ENCODE assay signal across 9 cellular contexts in genomic region chr9:14238518-14238917, GRCh38.
A peak's percentile ranks its signal among the peaks of the same experiment; 100 is the strongest.
DNase-seq lines count a peak whose midpoint lies in the region; ATAC-seq, FAIRE-seq and TF ChIP-seq lines count a peak whose summit lies in the region.
"Had no signal": no experiment of that assay in that cellular context is flagged by ENCODE, and none has a peak within 500 bp of the region (broad histone marks: within the 10 kb centered on the region; RNA-seq: fewer than 3 reads in every experiment).

No MANE protein-coding gene starts in this region.

- H3K36me3 ChIP-seq in ACC112 (ENCODE audit: insufficient read depth, low read length): no peaks in the 10 kb centered on the region
- peaks cover 0 to 2% of the 10 kb centered on the region in 2 experiments for H3K36me3 ChIP-seq in endothelial cell of umbilical vein (ENCODE audit: control insufficient read depth in 2 of 2, extremely low read depth in 1 of 2, insufficient read depth in 2 of 2, low read length in 2 of 2)
- no peaks in the 10 kb centered on the region for H3K36me3 ChIP-seq in mesendoderm (ENCODE audit: control insufficient read depth, insufficient read depth, low read length)

- no CpG with 5 or more reads among the region's 4 CpGs for WGBS in mesendoderm (ENCODE audit: extremely low coverage, insufficient coverage, low lambda C conversion rate)

- peak overlapping the region; percentile 52 for H2BK5ac ChIP-seq in mesendoderm (ENCODE audit: low read length)

- H2AFZ ChIP-seq in ACC112 (ENCODE audit: low read length, unreplicated experiment) (no peak overlapping the region), endothelial cell of umbilical vein (ENCODE audit: low read depth, low read length) (no peak overlapping the region)

- H4K20me1 ChIP-seq in endothelial cell of umbilical vein (replicated peaks; ENCODE audit: control insufficient read depth, extremely low read depth, insufficient read depth, low read length): no peaks in the 10 kb centered on the region

- H3K9me3 ChIP-seq in endothelial cell of umbilical vein (replicated peaks; ENCODE audit: control insufficient read depth, insufficient read depth, low read length): no peaks in the 10 kb centered on the region

- peak; percentile 85 for TF ChIP-seq POLR2A in endothelial cell of umbilical vein (IDR thresholded peaks at IDR 0.05; ENCODE audit: low read depth, low read length)

- H3K23ac ChIP-seq in mesendoderm (ENCODE audit: low read length): no peak overlapping the region

- POLR2A ChIA-PET in endothelial cell of umbilical vein (lab: Charles Lee): interaction anchor here (0.6 to 0.8 kb wide), 4 partner anchors 33 to 80 kb away, joined by 3 to 7 read pairs (median 6); partner anchors contain the start of gene NFIB
- POLR2A ChIA-PET in activated CD8-positive, alpha-beta T cell treated with anti-CD3 and anti-CD28 coated beads, Interleukin-2, amount 10 ng/mL, durations not matched to agents 7 days and 5 days (lab: Charles Lee): no interaction called here

- BruUV-seq in endothelial cell of umbilical vein (replicated peaks; lab: Mats Ljungman, UMichigan): no TSS peak

- H3K4me1 Mint-ChIP-seq in activated CD8-positive, alpha-beta T cell treated with anti-CD3 and anti-CD28 coated beads, Interleukin-2, amount 10 ng/mL, durations not matched to agents 7 days and 5 days (ENCODE audit: low read depth): no peaks in the 10 kb centered on the region

- H3K56ac ChIP-seq in mesendoderm (ENCODE audit: low read length): peak overlapping the region; percentile 63

- no peak for ATAC-seq in activated CD8-positive, alpha-beta T cell treated with anti-CD3 and anti-CD28 coated beads, Interleukin-2, amount 10 ng/mL, durations not matched to agents 7 days and 5 days
- ATAC-seq in GM18858 (IDR thresholded peaks at IDR 0.05; ENCODE audit: unreplicated experiment): no peak
- ATAC-seq: GM12878 had no signal

- peak; percentile 77 for FAIRE-seq in endothelial cell of umbilical vein (lab: Jason Lieb, UNC)
- FAIRE-seq: GM12878 had no signal

- H4K5ac ChIP-seq in mesendoderm (ENCODE audit: low read length): no peak overlapping the region

- H3K4me3 Mint-ChIP-seq in activated CD8-positive, alpha-beta T cell treated with anti-CD3 and anti-CD28 coated beads, Interleukin-2, amount 10 ng/mL, durations not matched to agents 7 days and 5 days: no peak overlapping the region

- no peak overlapping the region for H3K4ac ChIP-seq in mesendoderm (ENCODE audit: low read depth, low read length)

- H3K27me3 ChIP-seq in ACC112 (ENCODE audit: insufficient read depth, low read length) (no peaks in the 10 kb centered on the region), endothelial cell of umbilical vein (ENCODE audit: control insufficient read depth in 2 of 2, insufficient read depth in 2 of 2, low read length in 2 of 2) (no peaks in the 10 kb centered on the region), mesendoderm (ENCODE audit: insufficient read depth, low read length, poor library complexity) (no peaks in the 10 kb centered on the region)

- H3K4me3 ChIP-seq in ACC112 (ENCODE audit: low read depth, low read length) (peak overlapping the region; percentile 42; the same call in 1 of the 2 replicates), endothelial cell of umbilical vein (replicated peaks in 1 of 3; ENCODE audit: insufficient read depth in 1 of 3, low read depth in 1 of 3, low read length in 3 of 3) (peak overlapping the region in 1 of 3 experiments; percentile 44), mesendoderm (ENCODE audit: low read length) (no peak overlapping the region)
- H3K4me3 ChIP-seq: GM12878 had no signal

- CTCF ChIA-PET in endothelial cell of umbilical vein (lab: Charles Lee): interaction anchor here (0.6 to 2.5 kb wide), 8 partner anchors 17 to 1204 kb away, joined by 3 to 9 read pairs (median 4); no protein-coding TSS in a partner anchor
- CTCF ChIA-PET in activated CD8-positive, alpha-beta T cell treated with anti-CD3 and anti-CD28 coated beads, Interleukin-2, amount 10 ng/mL, durations not matched to agents 7 days and 5 days (lab: Charles Lee): no interaction called here

- H3K36me3 Mint-ChIP-seq in activated CD8-positive, alpha-beta T cell treated with anti-CD3 and anti-CD28 coated beads, Interleukin-2, amount 10 ng/mL, durations not matched to agents 7 days and 5 days (ENCODE audit: low read depth): no peaks in the 10 kb centered on the region

- H3K9me1 ChIP-seq in endothelial cell of umbilical vein (replicated peaks; ENCODE audit: control insufficient read depth, extremely low read depth, insufficient read depth, low read length): no peaks in the 10 kb centered on the region

- intact Hi-C loops in endothelial cell of umbilical vein (cut with micrococcal nuclease): loop anchor here (1.0 to 10.0 kb wide), 6 partner anchors 45 to 884 kb away; partner anchors contain the start of gene NFIB

- H2BK15ac ChIP-seq in mesendoderm (replicated peaks; ENCODE audit: low read depth): no peak overlapping the region

- no peak for TF ChIP-seq CTCF in endothelial cell of umbilical vein (IDR thresholded peaks at IDR 0.05; ENCODE audit: extremely low read depth in 1 of 2, insufficient read depth in 1 of 2, low read depth in 1 of 2, low read length in 2 of 2)

- H3K9me3 Mint-ChIP-seq in activated CD8-positive, alpha-beta T cell treated with anti-CD3 and anti-CD28 coated beads, Interleukin-2, amount 10 ng/mL, durations not matched to agents 7 days and 5 days (ENCODE audit: insufficient read depth): no peaks in the 10 kb centered on the region

- H2BK120ac ChIP-seq in mesendoderm (ENCODE audit: low read depth, low read length): no peak overlapping the region

- peaks cover 74% of the 10 kb centered on the region for H3K4me1 ChIP-seq in ACC112 (ENCODE audit: control insufficient read depth, insufficient read depth, low read length, unreplicated experiment)
- H3K4me1 ChIP-seq in endothelial cell of umbilical vein (ENCODE audit: control insufficient read depth, extremely low read depth, insufficient read depth, low read length): peaks cover 71% of the 10 kb centered on the region
- H3K4me1 ChIP-seq in mesendoderm (ENCODE audit: control insufficient read depth, low read depth, low read length): peaks cover 19% of the 10 kb centered on the region

- peaks cover 1% of the 10 kb centered on the region for H3K79me1 ChIP-seq in mesendoderm (ENCODE audit: low read length)

- peak; percentile 93 for DNase-seq in NCI-H226
- DNase-seq in endothelial cell of umbilical vein (ENCODE audit: low read depth, low spot score): peak; percentile 98
- peak; percentile 95 for DNase-seq in mesendoderm
- DNase-seq in activated CD8-positive, alpha-beta T cell treated with anti-CD3 and anti-CD28 coated beads, Interleukin-2, amount 10 ng/mL, durations not matched to agents 7 days and 5 days: no peak
- no peak for DNase-seq in activated CD4-positive, alpha-beta T cell treated with anti-CD3 and anti-CD28 coated beads, Interleukin-2, amount 50 U/mL, for 4 hours
- no peak for DNase-seq in NCI-H1105 treated with DMSO at 0.1 percent for 48 hours (lab: John Stamatoyannopoulos, UW)

- peak overlapping the region; percentile 88 for H3K4me2 ChIP-seq in endothelial cell of umbilical vein (ENCODE audit: insufficient read depth, low read length)
- H3K4me2 ChIP-seq in mesendoderm (ENCODE audit: low read length): no peak overlapping the region

- no peak overlapping the region for H3K27ac Mint-ChIP-seq in activated CD8-positive, alpha-beta T cell treated with anti-CD3 and anti-CD28 coated beads, Interleukin-2, amount 10 ng/mL, durations not matched to agents 7 days and 5 days

- no peak overlapping the region for H4K8ac ChIP-seq in mesendoderm (ENCODE audit: low read depth, low read length)

- peak overlapping the region; percentile 24 for H3K18ac ChIP-seq in mesendoderm (ENCODE audit: low read length)

- H3K9ac ChIP-seq in endothelial cell of umbilical vein (replicated peaks; ENCODE audit: extremely low read depth, insufficient read depth, low read length) (peak overlapping the region; percentile 83), mesendoderm (ENCODE audit: low read length) (no peak overlapping the region)

- H3K27ac ChIP-seq in ACC112 (ENCODE audit: low read depth, low read length) (peak overlapping the region; percentile 79), endothelial cell of umbilical vein (ENCODE audit: insufficient read depth, low read depth, low read length) (peak overlapping the region; percentile 97), mesendoderm (ENCODE audit: low read depth, low read length) (peak overlapping the region; percentile 75)

- dilution Hi-C loops in endothelial cell of umbilical vein (cut with MboI; ENCODE audit: extremely low pct_ligation_motif_present, low sequenced_read_pairs): no loop called here

- H3K79me2 ChIP-seq in ACC112 (ENCODE audit: control insufficient read depth, insufficient read depth, low read length, unreplicated experiment): peaks cover 73% of the 10 kb centered on the region
- peaks cover 68% of the 10 kb centered on the region for H3K79me2 ChIP-seq in endothelial cell of umbilical vein (ENCODE audit: control insufficient read depth, insufficient read depth, low read length)
- no peaks in the 10 kb centered on the region for H3K79me2 ChIP-seq in mesendoderm (ENCODE audit: control insufficient read depth, insufficient read depth, low read length)

- H2AK5ac ChIP-seq in mesendoderm (ENCODE audit: low read length): no peak overlapping the region

- H3K27me3 Mint-ChIP-seq in activated CD8-positive, alpha-beta T cell treated with anti-CD3 and anti-CD28 coated beads, Interleukin-2, amount 10 ng/mL, durations not matched to agents 7 days and 5 days (ENCODE audit: low read depth): no peaks in the 10 kb centered on the region

TF ChIP-seq in endothelial cell of umbilical vein, 7 proteins besides CTCF, POLR2A, EP300 and RAD21:
- TF ChIP-seq JUN (IDR thresholded peaks at IDR 0.05; ENCODE audit: borderline replicate concordance, insufficient read depth, insufficient read length, low read depth) (peak; percentile 97), MYC (IDR thresholded peaks at IDR 0.05; ENCODE audit: low read depth, low read length) (no peak), GATA2 (IDR thresholded peaks at IDR 0.05; ENCODE audit: insufficient read depth, insufficient read length, low read depth, low read length) (peak; percentile 99), FOS (IDR thresholded peaks at IDR 0.05; ENCODE audit: borderline replicate concordance, insufficient read depth, low read length) (peak; percentile 91), EZH2 (IDR thresholded peaks at IDR 0.05; ENCODE audit: borderline replicate concordance, low read depth, low read length, severe bottlenecking) (no peak), POLR2AphosphoS5 (IDR thresholded peaks at IDR 0.05; ENCODE audit: insufficient read depth, low read depth, low read length) (peak; percentile 98), MAX (IDR thresholded peaks at IDR 0.05; ENCODE audit: insufficient read depth, insufficient read length) (no peak)

Comparison
In these comparisons a context has a peak if more than half of its experiments do, and no peak if none do; other contexts are left out.
1. DNase-seq: peak in NCI-H226 (single experiment), endothelial cell of umbilical vein (single experiment) and mesendoderm (single experiment); none in activated CD8-positive, alpha-beta T cell treated with anti-CD3 and anti-CD28 coated beads, Interleukin-2, amount 10 ng/mL, durations not matched to agents 7 days and 5 days (single experiment), activated CD4-positive, alpha-beta T cell treated with anti-CD3 and anti-CD28 coated beads, Interleukin-2, amount 50 U/mL, for 4 hours (0 of 2) and NCI-H1105 treated with DMSO at 0.1 percent for 48 hours (single experiment).
2. Peak in every context shown above with its lines, with median percentiles within 50 percentile points of each other: H3K27ac ChIP-seq.